In the genomic region with DNA sequence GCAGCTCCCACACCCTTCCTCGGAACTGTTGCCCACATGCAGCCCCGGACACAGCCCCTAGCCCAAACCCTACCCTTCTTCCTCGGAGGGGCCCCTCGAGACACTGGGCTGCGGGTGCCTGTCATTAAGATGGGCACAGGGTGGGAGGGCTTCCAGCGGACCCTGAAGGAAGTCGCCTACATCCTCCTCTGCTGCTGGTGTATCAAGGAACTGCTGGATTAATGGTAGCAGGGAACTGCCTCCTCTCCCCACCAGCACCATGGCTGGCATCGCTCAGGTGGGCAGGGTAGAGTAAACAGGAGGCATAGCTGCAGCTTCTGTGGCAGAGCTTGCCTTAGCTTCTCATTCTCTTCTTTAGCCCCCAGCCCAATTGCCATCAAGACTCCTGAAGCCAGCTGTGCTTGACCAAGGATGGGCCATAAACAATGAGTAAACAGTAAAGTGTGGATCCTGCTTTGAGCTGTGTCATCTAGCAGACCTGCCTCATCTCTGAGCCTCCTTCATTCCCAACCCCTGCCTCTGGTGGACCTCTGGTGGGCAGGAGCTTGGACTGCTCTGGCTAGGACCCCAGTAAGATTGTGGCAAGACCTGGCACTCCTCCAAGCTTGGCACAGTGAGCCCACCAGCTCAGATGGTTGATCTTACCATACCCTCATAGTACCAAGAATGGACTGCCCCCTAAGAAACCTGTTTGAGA, we compare ENCODE assay signal across 18 cellular contexts. TPM values are rescaled to one million over a fixed set of nuclear protein-coding genes. Genes with fewer than 3 reads are reported as not detected.
DNase-seq lines count a peak whose midpoint lies in the region; ATAC-seq, FAIRE-seq and TF ChIP-seq lines count a peak whose summit lies in the region.
"Had no signal": no experiment of that assay in that cellular context is flagged by ENCODE, and none has a peak within 500 bp of the region (broad histone marks: within the 10 kb centered on the region; RNA-seq: fewer than 3 reads in every experiment).

A gene with protein sequence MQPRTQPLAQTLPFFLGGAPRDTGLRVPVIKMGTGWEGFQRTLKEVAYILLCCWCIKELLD (plus strand): TSS at position 15 of the 697 bp plus-strand sequence. CDS start 22 bp downstream, at position 37.

- H3K18ac ChIP-seq in H9 (ENCODE audit: insufficient read length, low read depth, low read length), result peak within 1 kb of the TSS; percentile 15
- H3K18ac ChIP-seq in trophoblast cell (ENCODE audit: low read length), result no peak within 1 kb of the TSS

- no peak within 1 kb of the TSS for H3K4me3 ChIP-seq in MM.1S (ENCODE audit: low read length)
- H3K4me3 ChIP-seq in trophoblast cell (ENCODE audit: low read depth, low read length), result no peak within 1 kb of the TSS
- H3K4me3 ChIP-seq: adrenal gland, esophagus squamous epithelium had no signal

- no peaks in the 10 kb centered on the region for H4K20me1 ChIP-seq in H9 (ENCODE audit: control insufficient read depth, insufficient read depth, insufficient read length)
- H4K20me1 ChIP-seq in MM.1S (ENCODE audit: insufficient read depth, low read length), result no peaks in the 10 kb centered on the region

- no peak within 1 kb of the TSS for H3K56ac ChIP-seq in H9 (ENCODE audit: insufficient read length, low read depth, low read length)

- peaks cover 5% of the 10 kb centered on the region; the same call in 1 of the 2 replicates for H3K36me3 ChIP-seq in MM.1S (replicated peaks; ENCODE audit: insufficient read depth, low read length)
- peaks cover 13 to 23% of the 10 kb centered on the region in 2 experiments for H3K36me3 ChIP-seq in trophoblast cell (ENCODE audit: control insufficient read depth in 1 of 2, insufficient read depth in 2 of 2, low read length in 2 of 2)

- H3K9me3 ChIP-seq in H9 (ENCODE audit: control insufficient read depth, low read depth, low read length) (no peaks in the 10 kb centered on the region), MM.1S (replicated peaks; ENCODE audit: insufficient read depth, low read length) (no peaks in the 10 kb centered on the region), trophoblast cell (ENCODE audit: insufficient read depth, low read depth, low read length) (no peaks in the 10 kb centered on the region)
- H3K9me3 ChIP-seq: adrenal gland, esophagus squamous epithelium had no signal

- no peak within 1 kb of the TSS for H2BK5ac ChIP-seq in H9 (ENCODE audit: insufficient read length, low read length)
- H2BK5ac ChIP-seq in trophoblast cell (ENCODE audit: low read depth, low read length, poor library complexity), result no peak within 1 kb of the TSS

- H2BK15ac ChIP-seq in H9 (ENCODE audit: low read depth, low read length), result no peak within 1 kb of the TSS

- H3K4me3 Mint-ChIP-seq in H9, result no peak within 1 kb of the TSS; a peak in 1 of 5 replicates
- H3K4me3 Mint-ChIP-seq in brain, result peak within 1 kb of the TSS in 2 of 5 experiments; percentile 24 to 43
- H3K4me3 Mint-ChIP-seq: activated B cell treated with CpG ODN at 0.5 μM for 24 hours; naive thymus-derived CD8-positive, alpha-beta T cell had no signal

- H3K4ac ChIP-seq in H9 (ENCODE audit: low read depth, low read length) (no peak within 1 kb of the TSS), trophoblast cell (ENCODE audit: low read depth, low read length) (no peak within 1 kb of the TSS)

- H2BK20ac ChIP-seq in H9 (ENCODE audit: low read depth, low read length, poor library complexity, severe bottlenecking), result no peak within 1 kb of the TSS

- FAIRE-seq in GM12892 (lab: Jason Lieb, UNC), result no peak
- FAIRE-seq: colon had no signal

- H3T11ph ChIP-seq in H9 (ENCODE audit: low read length), result no peak within 1 kb of the TSS

- H3K23ac ChIP-seq in H9 (ENCODE audit: insufficient read length, low read depth, low read length) (no peak within 1 kb of the TSS), trophoblast cell (ENCODE audit: low read length) (no peak within 1 kb of the TSS)

- H3K4me2 ChIP-seq in H9 (ENCODE audit: insufficient read depth, insufficient read length, low read length) (no peak within 1 kb of the TSS), MM.1S (ENCODE audit: low read depth, low read length) (no peak within 1 kb of the TSS), trophoblast cell (ENCODE audit: low read length) (no peak within 1 kb of the TSS)

- H4K8ac ChIP-seq in H9 (replicated peaks; ENCODE audit: insufficient read length, low read depth, low read length) (no peak within 1 kb of the TSS), trophoblast cell (ENCODE audit: low read depth, low read length) (no peak within 1 kb of the TSS)

- no peak within 1 kb of the TSS for H2AFZ ChIP-seq in H9 (ENCODE audit: low read length)
- no peak within 1 kb of the TSS for H2AFZ ChIP-seq in MM.1S (ENCODE audit: low read length)
- H2AFZ ChIP-seq in trophoblast cell (ENCODE audit: insufficient read depth, low read length, poor library complexity), result no peak within 1 kb of the TSS

- DNase-seq in H9 (peak; percentile 20), MM.1S (no peak), trophoblast cell (no peak), GM12892 (ENCODE audit: insufficient read length) (no peak), dermis blood vessel endothelial cell (no peak)
- DNase-seq: activated B cell treated with CpG ODN at 0.5 μM for 24 hours; activated CD8-positive, alpha-beta memory T cell treated with anti-CD3 and anti-CD28 coated beads, Interleukin-2, amount 50 U/mL, for 4 hours; COR-L47; esophagus squamous epithelium; hippocampal formation; naive thymus-derived CD8-positive, alpha-beta T cell; NK-92 treated with Interleukin-12 subunit alpha and Interleukin-12 subunit beta, amount 100 ng/mL, for 24 hours had no signal

- no peak for TF ChIP-seq POLR2A in GM12892 (IDR thresholded peaks at IDR 0.05; ENCODE audit: low read depth, low read length)

- no peak within 1 kb of the TSS for H2BK120ac ChIP-seq in H9 (ENCODE audit: low read depth, low read length, poor library complexity, severe bottlenecking)
- H2BK120ac ChIP-seq in trophoblast cell (ENCODE audit: insufficient read depth, low read length, poor library complexity), result no peak within 1 kb of the TSS

- no peak within 1 kb of the TSS for H4K12ac ChIP-seq in trophoblast cell (ENCODE audit: low read depth, low read length)

- H3K4me1 Mint-ChIP-seq in H9, result peaks cover 6 to 20% of the 10 kb centered on the region in 2 experiments
- peaks cover 58% of the 10 kb centered on the region for H3K4me1 Mint-ChIP-seq in brain

- H3K9ac ChIP-seq in H9 (ENCODE audit: extremely low read depth, insufficient read length, low read length) (no peak within 1 kb of the TSS), MM.1S (ENCODE audit: low read length) (no peak within 1 kb of the TSS), trophoblast cell (ENCODE audit: low read length) (no peak within 1 kb of the TSS)

- H3F3A ChIP-seq in MM.1S (ENCODE audit: insufficient read depth, low read length), result peaks cover 35% of the 10 kb centered on the region

- no peaks in the 10 kb centered on the region for H3K27me3 ChIP-seq in H9 (ENCODE audit: insufficient read depth, low read length)
- no peaks in the 10 kb centered on the region for H3K27me3 ChIP-seq in MM.1S (replicated peaks; ENCODE audit: insufficient read depth, low read length)
- no peaks in the 10 kb centered on the region for H3K27me3 ChIP-seq in trophoblast cell (ENCODE audit: insufficient read depth, low read length)
- H3K27me3 ChIP-seq: adrenal gland, esophagus squamous epithelium had no signal

- H3K14ac ChIP-seq in H9 (ENCODE audit: insufficient read depth, low read length), result no peak within 1 kb of the TSS; the same call in 1 of the 2 replicates
- peak within 1 kb of the TSS; percentile 12 for H3K14ac ChIP-seq in trophoblast cell (ENCODE audit: low read length)

- no peak within 1 kb of the TSS for H4K5ac ChIP-seq in H9 (ENCODE audit: insufficient read length, low read depth, low read length)

- H3K9me2 ChIP-seq in MM.1S (replicated peaks; ENCODE audit: insufficient read depth, low read length), result no peaks in the 10 kb centered on the region

- H3K79me1 ChIP-seq in H9 (ENCODE audit: insufficient read depth, low read depth, low read length, poor library complexity, severe bottlenecking) (no peaks in the 10 kb centered on the region), trophoblast cell (ENCODE audit: low read length) (no peaks in the 10 kb centered on the region)

- H4K91ac ChIP-seq in H9 (ENCODE audit: insufficient read length, low read depth, low read length) (no peak within 1 kb of the TSS), trophoblast cell (ENCODE audit: low read depth, low read length) (peak within 1 kb of the TSS; percentile 9)

- H2BK12ac ChIP-seq in H9 (ENCODE audit: insufficient read length, low read depth, low read length), result peak within 1 kb of the TSS; percentile 16
- peak within 1 kb of the TSS; percentile 16 for H2BK12ac ChIP-seq in trophoblast cell (ENCODE audit: low read length)

- ATAC-seq in GM21528 (IDR thresholded peaks at IDR 0.05; ENCODE audit: low FRiP score, unreplicated experiment) (no peak), HG02840 (IDR thresholded peaks at IDR 0.05; ENCODE audit: low FRiP score, unreplicated experiment) (no peak)
- ATAC-seq: naive thymus-derived CD8-positive, alpha-beta T cell; sciatic nerve had no signal

- H3K9me3 Mint-ChIP-seq in H9 (no peaks in the 10 kb centered on the region; a peak in 1 of 5 replicates), brain (no peaks in the 10 kb centered on the region)
- H3K9me3 Mint-ChIP-seq: activated B cell treated with CpG ODN at 0.5 μM for 24 hours; naive thymus-derived CD8-positive, alpha-beta T cell had no signal

- no peak for TF ChIP-seq CTCF in H9 (conservative IDR thresholded peaks at IDR 0.05)
- TF ChIP-seq CTCF in MM.1S (IDR thresholded peaks at IDR 0.05; ENCODE audit: low read length), result no peak
- TF ChIP-seq CTCF in brain (conservative IDR thresholded peaks at IDR 0.05), result no peak

- peaks cover 16 to 28% (median 25%) of the 10 kb centered on the region in 3 experiments; a peak in 6 of 7 replicates for H3K36me3 Mint-ChIP-seq in H9 (ENCODE audit: insufficient read depth in 1 of 3, low read depth in 3 of 3)
- peaks cover 14% of the 10 kb centered on the region for H3K36me3 Mint-ChIP-seq in brain

- no CpG with 5 or more reads among the region's 8 CpGs for WGBS in H9 (ENCODE audit: extremely low coverage, insufficient read length, low lambda C conversion rate)
- WGBS in trophoblast cell (ENCODE audit: extremely low coverage, insufficient coverage, insufficient read length), result no CpG with 5 or more reads among the region's 8 CpGs

- H2AK5ac ChIP-seq in H9 (ENCODE audit: insufficient read length, low read length) (no peak within 1 kb of the TSS), trophoblast cell (ENCODE audit: low read length) (peak within 1 kb of the TSS; percentile 23)

- H3K27me3 Mint-ChIP-seq in H9 (ENCODE audit: low read depth), result peaks cover 3% of the 10 kb centered on the region
- H3K27me3 Mint-ChIP-seq in brain, result peaks cover 4% of the 10 kb centered on the region
- H3K27me3 Mint-ChIP-seq: activated B cell treated with CpG ODN at 0.5 μM for 24 hours had no signal

- H3K79me2 ChIP-seq in H9 (ENCODE audit: insufficient read depth, low read length) (no peaks in the 10 kb centered on the region), MM.1S (ENCODE audit: low read length) (peaks cover 16% of the 10 kb centered on the region), trophoblast cell (ENCODE audit: control insufficient read depth, insufficient read depth, low read length, poor library complexity) (no peaks in the 10 kb centered on the region)

- H3K27ac ChIP-seq in H9 (ENCODE audit: insufficient read length, low read depth, low read length), result no peak within 1 kb of the TSS
- peak within 1 kb of the TSS; percentile 8; the same call in 1 of the 2 replicates for H3K27ac ChIP-seq in MM.1S (ENCODE audit: low read length)
- H3K27ac ChIP-seq in trophoblast cell (ENCODE audit: low read depth, low read length), result no peak within 1 kb of the TSS
- H3K27ac ChIP-seq: adrenal gland had no signal

- H3K4me1 ChIP-seq in H9 (ENCODE audit: insufficient read depth, low read length), result no peaks in the 10 kb centered on the region; the same call in 1 of the 2 replicates
- H3K4me1 ChIP-seq in MM.1S (ENCODE audit: low read length), result peaks cover 9% of the 10 kb centered on the region; the same call in 1 of the 2 replicates
- H3K4me1 ChIP-seq in trophoblast cell (ENCODE audit: control insufficient read depth in 1 of 2, insufficient read depth in 2 of 2, low read length in 2 of 2), result peaks cover 0 to under 1% of the 10 kb centered on the region in 2 experiments

- no peaks in the 10 kb centered on the region for H3K23me2 ChIP-seq in H9 (ENCODE audit: insufficient read length, low read depth, low read length, poor library complexity, severe bottlenecking)

- H3K27ac Mint-ChIP-seq in H9 (peak within 1 kb of the TSS; percentile 53 to 80 (median 65); a peak in 5 of 7 replicates), brain (peak within 1 kb of the TSS; percentile 38 to 88 (median 45))
- H3K27ac Mint-ChIP-seq: activated B cell treated with CpG ODN at 0.5 μM for 24 hours had no signal

RNA-seq across cellular contexts. Expression of the gene that starts here (rescaled TPM):
- 1.4 and 2.8 TPM in 2 replicates for total RNA-seq in H9 (2021)
- polyA plus RNA-seq in brain (ENCODE audit: insufficient read depth, low read depth, low replicate concordance), result not detected
- polyA plus RNA-seq in trophoblast cell (2013), result not detected in 2 replicates
- not detected for polyA plus RNA-seq in GM12892 (2012; ENCODE audit: missing spikeins)
- total RNA-seq in dermis blood vessel endothelial cell, result not detected in 2 replicates
- total RNA-seq: adrenal gland, esophagus squamous epithelium, sciatic nerve had no signal
- polyA plus RNA-seq: adrenal gland; naive thymus-derived CD8-positive, alpha-beta T cell had no signal
